ENCODE assay signal across 9 cellular contexts in genomic region chr13:99218545-99218944, GRCh38. TPM values are rescaled to one million over a fixed set of nuclear protein-coding genes. Genes with fewer than 3 reads are reported as not detected.
A peak's percentile ranks its signal among the peaks of the same experiment; 100 is the strongest.
DNase-seq lines count a peak whose midpoint lies in the region; ATAC-seq, FAIRE-seq and TF ChIP-seq lines count a peak whose summit lies in the region.
"Had no signal": no experiment of that assay in that cellular context is flagged by ENCODE, and none has a peak within 500 bp of the region (broad histone marks: within the 10 kb centered on the region; RNA-seq: fewer than 3 reads in every experiment).

No MANE protein-coding gene starts in this region.

- H3K27ac Mint-ChIP-seq in T-helper 17 cell: peak overlapping the region; percentile 99

- peaks cover 5% of the 10 kb centered on the region for H3K36me3 Mint-ChIP-seq in T-helper 17 cell (ENCODE audit: low read depth)

- H3K27ac ChIP-seq in pancreas (peak overlapping the region in 1 of 4 donors; percentile 2), SJCRH30 (no peak overlapping the region)
- H3K27ac ChIP-seq: RWPE1 had no signal

- H3K4me1 Mint-ChIP-seq in T-helper 17 cell: peaks cover 67% of the 10 kb centered on the region

- intact Hi-C loops in pancreas (cut with DNase I): no loop called here

- H3K4me3 ChIP-seq in fibroblast of villous mesenchyme (ENCODE audit: low read depth, low read length) (no peak overlapping the region), pancreas (no peak overlapping the region), SJCRH30 (no peak overlapping the region)

- peaks cover 10 to 28% (median 12%) of the 10 kb centered on the region in 3 donors for H3K4me1 ChIP-seq in pancreas
- H3K4me1 ChIP-seq in SJCRH30: no peaks in the 10 kb centered on the region

- H3K9me3 ChIP-seq in T-helper 17 cell (ENCODE audit: control insufficient read depth, low read length, poor library complexity, severe bottlenecking) (no peaks in the 10 kb centered on the region), pancreas (no peaks in the 10 kb centered on the region), SJCRH30 (replicated peaks) (peaks cover 9% of the 10 kb centered on the region; the same call in 1 of the 2 replicates)

- H3K4me3 Mint-ChIP-seq in T-helper 17 cell: peak overlapping the region; percentile 81

- H3K27me3 Mint-ChIP-seq in T-helper 17 cell: no peaks in the 10 kb centered on the region

- H3K36me3 ChIP-seq in pancreas: no peaks in the 10 kb centered on the region
- H3K36me3 ChIP-seq in SJCRH30: no peaks in the 10 kb centered on the region

- ATAC-seq in T-helper 17 cell (no peak), pancreas (peak; percentile 81 to 94 (median 88)), HG02798 (IDR thresholded peaks at IDR 0.05; ENCODE audit: poor library complexity, unreplicated experiment) (no peak)

- TF ChIP-seq POLR2A in H54 (IDR thresholded peaks at IDR 0.05; ENCODE audit: low read depth, low read length): no peak

- DNase-seq in H54 (ENCODE audit: insufficient read length, low spot score) (no peak), T-helper 17 cell (no peak), fibroblast of villous mesenchyme (ENCODE audit: low read depth) (peak; percentile 19), pancreas (peak; percentile 53 to 83 (median 76)), SJCRH30 (no peak), NOMO-1 treated with dmso at 0.1 percent for 144 hours (lab: John Stamatoyannopoulos, UW; ENCODE audit: unreplicated experiment) (no peak), GM03348 (ENCODE audit: low spot score) (no peak)

- no peak for TF ChIP-seq CTCF in fibroblast of villous mesenchyme (IDR thresholded peaks at IDR 0.05; ENCODE audit: insufficient read depth, low read depth, low read length)
- no peak for TF ChIP-seq CTCF in pancreas (IDR thresholded peaks at IDR 0.05)

- peak; percentile 86 for FAIRE-seq in H54 (lab: Jason Lieb, UNC)
- FAIRE-seq in pancreas (lab: Jason Lieb, UNC): no peak

- H3K27me3 ChIP-seq in pancreas (no peaks in the 10 kb centered on the region), SJCRH30 (no peaks in the 10 kb centered on the region)

- 7 to 12% methylated on average over 6 of the region's 6 CpGs for WGBS in pancreas, 2 donors

RNA-seq across cellular contexts. Expression of gene UBAC2, which starts 17.9 kb away (rescaled TPM):
- total RNA-seq in T-helper 17 cell (10 to 100 TPM; 74.2 to 75.3 TPM), fibroblast of villous mesenchyme (30.0 and 45.3 TPM in 2 replicates), pancreas (10 to 100 TPM; 17.5 to 28.5 (median 24.4) TPM)
- 10 to 100 TPM; 29.1 to 29.5 TPM for polyA plus RNA-seq in pancreas
- total RNA-seq in SJCRH30 (2014; rRNA removed; shearing (Covaris generic)): 51.3 and 55.6 TPM in 2 replicates

RNA-seq across cellular contexts. Expression of gene GPR18, which starts 39.6 kb away (rescaled TPM):
- 10 to 100 TPM; 10.1 to 13.6 TPM for total RNA-seq in T-helper 17 cell
- not detected in 2 replicates for total RNA-seq in fibroblast of villous mesenchyme
- total RNA-seq in pancreas: under 1 TPM in 1 of 6 donors, not detected in 5; 0.22 TPM
- polyA plus RNA-seq in pancreas: under 1 TPM in 1 of 2 donors, not detected in 1; 0.14 TPM
- total RNA-seq in SJCRH30 (2014; rRNA removed; shearing (Covaris generic)): not detected in 2 replicates

Comparison
In these comparisons a context has a peak if more than half of its experiments do, and no peak if none do; other contexts are left out.
1. DNase-seq: peak in fibroblast of villous mesenchyme (single experiment) and pancreas (6 of 6); none in H54 (single experiment), T-helper 17 cell (0 of 3), SJCRH30 (0 of 2), NOMO-1 treated with dmso at 0.1 percent for 144 hours (single experiment) and GM03348 (single experiment).
2. ATAC-seq: peak in pancreas (4 of 4); none in T-helper 17 cell (single experiment) and HG02798 (single experiment).
3. RNA of gene GPR18, which starts 39.6 kb away (total RNA-seq): 10.1 to 13.6 TPM in T-helper 17 cell; 0.22 TPM in pancreas, not detected in fibroblast of villous mesenchyme and not detected in SJCRH30; every median in the first group is over 4 times any median in the second.